In the genomic region with DNA sequence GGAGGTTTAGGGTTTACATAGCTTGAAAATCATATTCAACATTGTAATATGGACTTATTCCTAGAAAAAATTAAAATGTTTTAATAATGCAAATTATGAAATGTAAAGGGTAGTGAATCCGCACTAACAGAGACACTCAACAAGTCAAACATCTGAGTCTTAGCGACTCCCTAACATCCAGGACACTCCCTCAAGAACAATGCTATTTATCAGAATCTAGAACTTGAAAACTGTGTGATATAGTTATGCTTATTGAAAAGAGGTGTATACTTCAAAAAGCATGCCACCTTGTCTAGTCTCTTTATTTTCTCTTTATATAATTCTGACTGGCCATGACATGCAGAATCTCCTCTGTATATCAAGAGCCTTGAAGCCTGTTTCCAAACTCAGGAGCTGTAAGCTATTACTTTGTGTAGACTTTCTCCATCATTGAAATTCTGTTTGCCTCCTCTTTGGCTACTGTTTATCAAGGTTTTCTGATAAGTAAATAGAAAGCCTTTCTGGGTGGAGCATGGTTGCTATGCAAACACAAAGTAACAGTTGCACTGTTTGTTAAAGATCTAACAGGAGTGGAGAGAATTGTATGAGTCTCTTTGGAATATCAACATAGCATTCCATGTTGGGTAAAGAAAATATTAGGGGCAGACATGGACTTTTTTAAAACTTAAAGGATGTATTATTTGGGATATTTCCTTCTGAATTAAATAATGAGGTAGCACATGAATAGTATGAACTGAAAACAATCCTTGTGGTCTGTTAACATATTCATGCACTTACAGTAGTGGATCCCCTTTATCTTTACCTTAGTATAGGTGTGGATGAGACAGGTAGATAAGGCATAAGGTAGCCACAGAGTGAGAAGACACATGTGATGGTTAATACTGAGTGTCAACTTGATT, we compare ENCODE assay signal across 24 cellular contexts. TPM values are rescaled to one million over a fixed set of nuclear protein-coding genes. Genes with fewer than 3 reads are reported as not detected.
A peak's percentile ranks its signal among the peaks of the same experiment; 100 is the strongest.
DNase-seq lines count a peak whose midpoint lies in the region; ATAC-seq and TF ChIP-seq lines count a peak whose summit lies in the region.
"Had no signal": no experiment of that assay in that cellular context is flagged by ENCODE, and none has a peak within 500 bp of the region (broad histone marks: within the 10 kb centered on the region; RNA-seq: fewer than 3 reads in every experiment).

No MANE protein-coding gene starts in this region.

- no peaks in the 10 kb centered on the region for H3K27me3 ChIP-seq in testis
- H3K27me3 ChIP-seq: neutrophil had no signal

- DNase-seq in NCI-H1417 (lab: John Stamatoyannopoulos, UW) = peak in 2 of 3 experiments; percentile 8 to 55
- no peak for DNase-seq in NCI-H1417 treated with DMSO at 0.1 percent for 48 hours (lab: John Stamatoyannopoulos, UW)
- DNase-seq in NCI-H69 (lab: John Stamatoyannopoulos, UW) = peak; percentile 48
- DNase-seq in left colon = no peak
- DNase-seq in testis = peak; percentile 50
- no peak for DNase-seq in activated naive CD4-positive, alpha-beta T cell treated with anti-CD3 and anti-CD28 coated beads, Interleukin-2, amount 50 U/mL, for 16 hours
- DNase-seq in activated gamma-delta T cell treated with Interleukin-2 at 50 U/mL for 16 hours = no peak
- DNase-seq: 8988T; activated B cell treated with CpG ODN at 0.5 μM for 24 hours; activated CD4-positive, alpha-beta T cell treated with anti-CD3 and anti-CD28 coated beads, Interleukin-2, amount 50 U/mL, for 4 hours; activated CD8-positive, alpha-beta memory T cell treated with anti-CD3 and anti-CD28 coated beads, Interleukin-2, amount 50 U/mL, for 48 hours; AML-193; effector CD8-positive, alpha-beta T cell; GOT3; hypothalamus; islet precursor cell; mammary epithelial cell; stimulated activated CD4-positive, alpha-beta T cell treated with anti-CD3 and anti-CD28 coated beads, Interleukin-4, amount 100 ng/mL, for 1 hour; stimulated activated naive CD8-positive, alpha-beta T cell treated with anti-CD3 and anti-CD28 coated beads, Interleukin-15, Interleukin-2, amounts not matched to agents 100 U/mL and 50 U/mL, for 24 hours; T1000; trophoblast cell had no signal

- H3K27ac ChIP-seq in testis = peak overlapping the region; percentile 0 to 59
- H3K27ac ChIP-seq: neutrophil had no signal

- no peaks in the 10 kb centered on the region for H3K9me3 ChIP-seq in testis
- H3K9me3 ChIP-seq: neutrophil had no signal

- H3K4me1 ChIP-seq in testis = no peaks in the 10 kb centered on the region

- H3K36me3 ChIP-seq in testis (ENCODE audit: low read depth, missing control alignments) = no peaks in the 10 kb centered on the region
- H3K36me3 ChIP-seq: neutrophil had no signal

- no peak for TF ChIP-seq POLR2A in testis (IDR thresholded peaks at IDR 0.05)

- no peak for TF ChIP-seq CTCF in testis (IDR thresholded peaks at IDR 0.05)

- ATAC-seq in left colon (peak; percentile 90), GM18868 (IDR thresholded peaks at IDR 0.05; ENCODE audit: unreplicated experiment) (no peak)
- ATAC-seq: esophagus mucosa; stimulated activated naive CD8-positive, alpha-beta T cell treated with anti-CD3 and anti-CD28 coated beads, Interleukin-15, Interleukin-2, amounts not matched to agents 100 U/mL and 50 U/mL, for 24 hours had no signal

- intact Hi-C loops in left colon (cut with DNase I, micrococcal nuclease) (no loop called here), testis (cut with DNase I; ENCODE audit: low total_unique reads) (no loop called here)

- WGBS in testis, 2 donors = 62 to 88% methylated on average over 2 of the region's 2 CpGs

- no peak overlapping the region for H3K4me3 ChIP-seq in testis

RNA-seq across cellular contexts. Expression of a gene that starts 56.4 kb away (rescaled TPM):
- total RNA-seq in left colon (10 to 100 TPM; 31.4 to 50.1 TPM), testis (10 to 100 TPM; 69.4 to 83.0 TPM)
- 21.5 TPM for polyA plus RNA-seq in testis (ENCODE audit: insufficient read depth, low read depth, low replicate concordance)

Comparison
In these comparisons a context has a peak if more than half of its experiments do, and no peak if none do; other contexts are left out.
1. DNase-seq: peak in NCI-H1417 (2 of 3), NCI-H69 (single experiment) and testis (single experiment); none in NCI-H1417 treated with DMSO at 0.1 percent for 48 hours (single experiment), left colon (0 of 2), activated naive CD4-positive, alpha-beta T cell treated with anti-CD3 and anti-CD28 coated beads, Interleukin-2, amount 50 U/mL, for 16 hours (single experiment) and activated gamma-delta T cell treated with Interleukin-2 at 50 U/mL for 16 hours (single experiment).